Comparison of ENCODE assay signal across 1 cellular context in the genomic region with DNA sequence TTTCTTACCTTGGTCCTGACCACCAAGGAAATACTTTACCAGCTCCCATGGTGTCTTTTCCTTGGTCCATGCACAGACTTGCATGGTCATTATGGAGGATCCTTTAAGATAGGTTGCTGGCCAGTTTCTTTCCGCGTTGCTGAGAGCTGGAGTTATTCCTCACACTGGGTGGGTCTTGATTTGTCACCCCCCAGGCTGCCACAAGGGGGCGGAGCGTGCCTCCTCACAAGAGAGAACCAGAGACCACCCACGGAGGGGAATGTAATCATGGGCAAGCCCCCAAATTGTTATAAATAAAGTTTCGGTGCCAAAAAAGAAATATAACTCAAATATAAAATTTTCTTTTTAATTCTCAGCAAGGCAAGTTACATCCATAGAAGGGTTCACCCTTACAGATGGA.
TF ChIP-seq lines count a peak whose summit lies in the region.

No MANE protein-coding gene starts in this region.

TF ChIP-seq in IMR-90, 13 proteins besides CTCF, POLR2A, EP300 and RAD21 (continued from another document):
- TF ChIP-seq MAZ (IDR thresholded peaks at IDR 0.05; ENCODE audit: borderline replicate concordance, low read depth, low read length) (no peak), FOS (IDR thresholded peaks at IDR 0.05; ENCODE audit: low read depth, low read length) (no peak), SMC3 (IDR thresholded peaks at IDR 0.05; ENCODE audit: low read depth, low read length) (no peak)
- TF ChIP-seq, protein P1, sequence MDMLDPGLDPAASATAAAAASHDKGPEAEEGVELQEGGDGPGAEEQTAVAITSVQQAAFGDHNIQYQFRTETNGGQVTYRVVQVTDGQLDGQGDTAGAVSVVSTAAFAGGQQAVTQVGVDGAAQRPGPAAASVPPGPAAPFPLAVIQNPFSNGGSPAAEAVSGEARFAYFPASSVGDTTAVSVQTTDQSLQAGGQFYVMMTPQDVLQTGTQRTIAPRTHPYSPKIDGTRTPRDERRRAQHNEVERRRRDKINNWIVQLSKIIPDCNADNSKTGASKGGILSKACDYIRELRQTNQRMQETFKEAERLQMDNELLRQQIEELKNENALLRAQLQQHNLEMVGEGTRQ (IDR thresholded peaks at IDR 0.05; ENCODE audit: low read depth, low read length) = no peak
TF ChIP-seq in IMR-90: peak in this region for 0.
